9 cellular contexts compared by ENCODE assay signal in genomic region chr15:66498501-66499386, GRCh38. TPM values are rescaled to one million over a fixed set of nuclear protein-coding genes. Genes with fewer than 3 reads are reported as not detected.
DNase-seq lines count a peak whose midpoint lies in the region; ATAC-seq and TF ChIP-seq lines count a peak whose summit lies in the region.
"Had no signal": no experiment of that assay in that cellular context is flagged by ENCODE, and none has a peak within 500 bp of the region (broad histone marks: within the 10 kb centered on the region; RNA-seq: fewer than 3 reads in every experiment).

No MANE protein-coding gene starts in this region.

- peak overlapping the region; percentile 99 for H3K27ac Mint-ChIP-seq in CD4-positive, alpha-beta T cell
- H3K27ac Mint-ChIP-seq in WTC11: peak overlapping the region; percentile 99

- no peak for ATAC-seq in CD4-positive, alpha-beta T cell (ENCODE audit: poor library complexity)
- ATAC-seq in WTC11 (no peak), foreskin keratinocyte (no peak)

- peaks cover 52% of the 10 kb centered on the region for H3K36me3 ChIP-seq in H7 (replicated peaks; ENCODE audit: control insufficient read depth, insufficient read depth, low read length)

- peaks cover 75% of the 10 kb centered on the region for H3K4me1 Mint-ChIP-seq in CD4-positive, alpha-beta T cell (ENCODE audit: low read depth)
- H3K4me1 Mint-ChIP-seq in WTC11: peaks cover 30% of the 10 kb centered on the region

- peak; percentile 41 for TF ChIP-seq CTCF in CD4-positive, alpha-beta T cell (IDR thresholded peaks at IDR 0.05)
- TF ChIP-seq CTCF in HL-60 (IDR thresholded peaks at IDR 0.05; ENCODE audit: insufficient read depth, low read length): peak; percentile 12
- no peak for TF ChIP-seq CTCF in WTC11 (IDR thresholded peaks at IDR 0.05)
- TF ChIP-seq CTCF in foreskin keratinocyte (conservative IDR thresholded peaks at IDR 0.05): peak; percentile 61
- TF ChIP-seq CTCF in coronary artery (IDR thresholded peaks at IDR 0.05): no peak

- peaks cover 10% of the 10 kb centered on the region for H3K4me1 ChIP-seq in foreskin keratinocyte

- no peak overlapping the region for H3K4me3 ChIP-seq in HL-60 (replicated peaks; ENCODE audit: insufficient read depth, low read length)
- no peak overlapping the region for H3K4me3 ChIP-seq in H7 (ENCODE audit: insufficient read depth, low read depth, low read length)
- no peak overlapping the region for H3K4me3 ChIP-seq in coronary artery

- no peaks in the 10 kb centered on the region for H3K27me3 Mint-ChIP-seq in CD4-positive, alpha-beta T cell
- no peaks in the 10 kb centered on the region for H3K27me3 Mint-ChIP-seq in WTC11 (ENCODE audit: low read depth)

- DNase-seq in CD4-positive, alpha-beta T cell: no peak
- DNase-seq in HL-60 (ENCODE audit: low read depth in 1 of 2, low spot score in 1 of 2): peak in 1 of 2 experiments; percentile 37
- no peak for DNase-seq in WTC11 (ENCODE audit: low spot score)
- no peak for DNase-seq in foreskin keratinocyte
- DNase-seq in substantia nigra (lab: John Stamatoyannopoulos, UW): no peak
- DNase-seq in Ammon's horn (ENCODE audit: low spot score): no peak
- no peak for DNase-seq in H7
- no peak for DNase-seq in coronary artery (ENCODE audit: low spot score)
- DNase-seq: pancreas had no signal

- POLR2A ChIA-PET in CD4-positive, alpha-beta T cell (lab: Charles Lee): interaction anchor here (0.7 to 4.6 kb wide), 16 partner anchors 11 to 1194 kb away, joined by 3 to 94 read pairs (median 4); partner anchors contain the start of genes INTS14, MAP2K1, RAB11A and RNU5B-1
- POLR2A ChIA-PET in WTC11 (lab: Charles Lee): interaction anchor here (0.5 to 2.6 kb wide), 5 partner anchors 75 to 204 kb away, joined by 3 to 7 read pairs (median 5); partner anchors contain the start of gene MAP2K1

- peak overlapping the region; percentile 8 for H3K27ac ChIP-seq in CD4-positive, alpha-beta T cell (ENCODE audit: low read depth, low read length)
- peak overlapping the region; percentile 81; the same call in 1 of the 2 replicates for H3K27ac ChIP-seq in HL-60 (replicated peaks)
- H3K27ac ChIP-seq in foreskin keratinocyte: no peak overlapping the region
- H3K27ac ChIP-seq in substantia nigra (ENCODE audit: low read depth, low read length, poor library complexity, severe bottlenecking): peak overlapping the region; percentile 14
- peak overlapping the region in 1 of 2 donors; percentile 0 for H3K27ac ChIP-seq in coronary artery

- H3K27me3 ChIP-seq in CD4-positive, alpha-beta T cell (ENCODE audit: control insufficient read depth, insufficient read depth, low read length): no peaks in the 10 kb centered on the region
- H3K27me3 ChIP-seq in HL-60 (ENCODE audit: insufficient read depth, poor library complexity, severe bottlenecking) (no peaks in the 10 kb centered on the region), foreskin keratinocyte (no peaks in the 10 kb centered on the region), H7 (ENCODE audit: control insufficient read depth, insufficient read depth, low read length) (no peaks in the 10 kb centered on the region)
- H3K27me3 ChIP-seq: pancreas had no signal

- H3K36me3 Mint-ChIP-seq in CD4-positive, alpha-beta T cell (ENCODE audit: low read depth): peaks cover 83% of the 10 kb centered on the region
- peaks cover 75% of the 10 kb centered on the region for H3K36me3 Mint-ChIP-seq in WTC11

- no peaks in the 10 kb centered on the region for H3K9me3 Mint-ChIP-seq in CD4-positive, alpha-beta T cell
- no peaks in the 10 kb centered on the region for H3K9me3 Mint-ChIP-seq in WTC11

- H3K9me3 ChIP-seq in CD4-positive, alpha-beta T cell (ENCODE audit: control insufficient read depth, low read length): no peaks in the 10 kb centered on the region
- H3K9me3 ChIP-seq: pancreas had no signal

- intact Hi-C loops in CD4-positive, alpha-beta T cell (cut with DNase I, micrococcal nuclease): loop anchor here (1.0 to 5.0 kb wide), 3 partner anchors 142 to 251 kb away; partner anchors contain the start of genes MEGF11 (in 1 of the 2) and TIPIN (in 1 of the 2)

- CTCF ChIA-PET in CD4-positive, alpha-beta T cell (lab: Charles Lee): interaction anchor here (0.6 to 4.4 kb wide), 22 partner anchors 9 to 968 kb away, joined by 3 to 107 read pairs (median 6); partner anchors contain the start of genes DIS3L, HACD3, INTS14 and MAP2K1
- CTCF ChIA-PET in WTC11 (lab: Charles Lee): interaction anchor here (0.6 to 4.2 kb wide), 19 partner anchors 9 to 1773 kb away, joined by 3 to 50 read pairs (median 4); partner anchors contain the start of gene MAP2K1

- H3K4me3 Mint-ChIP-seq in CD4-positive, alpha-beta T cell: peak overlapping the region; percentile 99
- no peak overlapping the region for H3K4me3 Mint-ChIP-seq in WTC11

TF ChIP-seq in WTC11, 78 proteins besides CTCF, POLR2A, EP300 and RAD21:
- TF ChIP-seq ZNF425 (CRISPR knock-in tag; conservative IDR thresholded peaks at IDR 0.05) (peak; percentile 18; the same call in 1 of the 2 replicates), MYBL2 (CRISPR knock-in tag; IDR thresholded peaks at IDR 0.05) (0 out of 2 replicates have a peak, but pooled peaks have one; percentile 31), ZNF671 (CRISPR knock-in tag; IDR thresholded peaks at IDR 0.05) (peak; percentile 76; the same call in 1 of the 2 replicates), HMGXB4 (CRISPR knock-in tag; IDR thresholded peaks at IDR 0.05) (no peak)

RNA-seq across cellular contexts. Expression of gene SNAPC5, which starts 1.2 kb away (rescaled TPM):
- 10 to 100 TPM; 23.8 to 24.1 TPM for total RNA-seq in CD4-positive, alpha-beta T cell
- total RNA-seq in WTC11 (2021): 21.1 to 28.7 TPM (median 24.0 TPM) in 3 replicates
- 14.2 and 18.0 TPM in 2 replicates for total RNA-seq in foreskin keratinocyte
- polyA plus RNA-seq in foreskin keratinocyte: 16.2 and 17.9 TPM in 2 replicates
- total RNA-seq in H7 (2014; rRNA removed; shearing (Covaris generic)): 23.9 and 29.6 TPM in 2 replicates

RNA-seq across cellular contexts. Expression of gene RPL4, which starts 5.9 kb away (rescaled TPM):
- total RNA-seq in CD4-positive, alpha-beta T cell: 1,000 to 10,000 TPM; 4,558 to 4,627 TPM
- 3,648 to 4,125 TPM (median 4,060 TPM) in 3 replicates for total RNA-seq in WTC11 (2021)
- 3,686 and 3,829 TPM in 2 replicates for total RNA-seq in foreskin keratinocyte
- 2,590 and 2,857 TPM in 2 replicates for polyA plus RNA-seq in foreskin keratinocyte
- 5,862 and 6,291 TPM in 2 replicates for total RNA-seq in H7 (2014; rRNA removed; shearing (Covaris generic))

RNA-seq across cellular contexts. Expression of gene ZWILCH, which starts 6.4 kb away (rescaled TPM):
- 1 to 10 TPM; 6.8 to 7.2 TPM for total RNA-seq in CD4-positive, alpha-beta T cell
- total RNA-seq in WTC11 (2021) (41.1 to 50.2 TPM (median 46.6 TPM) in 3 replicates), foreskin keratinocyte (34.3 and 36.7 TPM in 2 replicates)
- 14.5 and 20.0 TPM in 2 replicates for polyA plus RNA-seq in foreskin keratinocyte
- total RNA-seq in H7 (2014; rRNA removed; shearing (Covaris generic)): 57.8 and 68.3 TPM in 2 replicates

Comparison
In these comparisons a context has a peak if more than half of its experiments do, and no peak if none do; other contexts are left out.
1. CTCF ChIP-seq: peak in CD4-positive, alpha-beta T cell (single experiment), HL-60 (single experiment) and foreskin keratinocyte (single experiment); none in WTC11 (single experiment) and coronary artery (single experiment).